1 cellular context compared by ENCODE assay signal in genomic region chr1:225809842-225810578, GRCh38.
TF ChIP-seq lines count a peak whose summit lies in the region.

TSS of gene EPHX1 (plus strand) at chr1:225810124. CDS start at chr1:225828730, 18,606 bp downstream.

TF ChIP-seq in K562, 482 proteins besides CTCF, POLR2A, EP300 and RAD21 (continued from another document and continues in another):
- TF ChIP-seq ZNF407 (IDR thresholded peaks at IDR 0.05; ENCODE audit: low read depth) (no peak), OTX1 (CRISPR knock-in tag; IDR thresholded peaks at IDR 0.05) (no peak), ZNF785 (CRISPR knock-in tag; IDR thresholded peaks at IDR 0.05) (no peak), JUNB (CRISPR knock-in tag; conservative IDR thresholded peaks at IDR 0.05) (no peak), SAP30 (IDR thresholded peaks at IDR 0.05; ENCODE audit: borderline replicate concordance, insufficient read depth, low read depth, low read length, poor library complexity, severe bottlenecking) (peak; percentile 64), CGGBP1 (CRISPR knock-in tag; IDR thresholded peaks at IDR 0.05) (no peak), ZNF655 (CRISPR knock-in tag; IDR thresholded peaks at IDR 0.05) (no peak), L3MBTL2 (IDR thresholded peaks at IDR 0.05) (0 out of 2 replicates have a peak, but pooled peaks have one; percentile 9), TEAD2 (tag; IDR thresholded peaks at IDR 0.05) (no peak), HNRNPK (IDR thresholded peaks at IDR 0.05; ENCODE audit: low read depth, low read length, poor library complexity, severe bottlenecking) (no peak), TCF7L2 (IDR thresholded peaks at IDR 0.05; ENCODE audit: low read depth, low read length) (no peak), HINFP (tag; conservative IDR thresholded peaks at IDR 0.05; ENCODE audit: low read depth) (peak; percentile 28; the same call in 1 of the 2 replicates), PTRF (tag; IDR thresholded peaks at IDR 0.05) (no peak), CSDE1 (IDR thresholded peaks at IDR 0.05) (no peak), ZBTB9 (CRISPR knock-in tag; IDR thresholded peaks at IDR 0.05) (no peak), ZNF586 (CRISPR knock-in tag; conservative IDR thresholded peaks at IDR 0.05) (no peak), FUS (optimal IDR thresholded peaks at IDR 0.05; ENCODE audit: low read depth, low read length) (no peak), KDM5B (IDR thresholded peaks at IDR 0.05; ENCODE audit: insufficient replicate concordance, low read depth, low read length) (peak; percentile 71), POLR2G (IDR thresholded peaks at IDR 0.05; ENCODE audit: low read depth, low read length) (peak; percentile 92), PKNOX1 (IDR thresholded peaks at IDR 0.05) (no peak), ZNF764 (CRISPR knock-in tag; IDR thresholded peaks at IDR 0.05; ENCODE audit: low read depth) (no peak), TBL1XR1 (IDR thresholded peaks at IDR 0.05; ENCODE audit: low read length in 2 of 2) (no peak), ZKSCAN8 (CRISPR knock-in tag; IDR thresholded peaks at IDR 0.05) (no peak), SIX5 (IDR thresholded peaks at IDR 0.05; ENCODE audit: borderline replicate concordance in 1 of 2, insufficient read depth in 1 of 2, low read depth in 1 of 2, low read length in 2 of 2) (no peak), VEZF1 (CRISPR knock-in tag; IDR thresholded peaks at IDR 0.05) (no peak), DEAF1 (CRISPR knock-in tag; IDR thresholded peaks at IDR 0.05) (no peak), SNRNP70 (optimal IDR thresholded peaks at IDR 0.05; ENCODE audit: low read depth, low read length) (no peak), ATF1 (CRISPR knock-in tag; IDR thresholded peaks at IDR 0.05) (no peak), ATF1 (tag; IDR thresholded peaks at IDR 0.05) (0 out of 2 replicates have a peak, but pooled peaks have one; percentile 16), NR2F6 (CRISPR knock-in tag; IDR thresholded peaks at IDR 0.05) (no peak), KLF13 (tag; IDR thresholded peaks at IDR 0.05; ENCODE audit: borderline replicate concordance, low read depth) (no peak; the same call in 1 of the 2 replicates), BRD9 (IDR thresholded peaks at IDR 0.05; ENCODE audit: low read depth, partially characterized antibody) (no peak), ZKSCAN1 (IDR thresholded peaks at IDR 0.05; ENCODE audit: low read depth, low read length) (no peak), STAG1 (CRISPR knock-in tag; IDR thresholded peaks at IDR 0.05; ENCODE audit: borderline replicate concordance) (no peak), SRSF9 (IDR thresholded peaks at IDR 0.05; ENCODE audit: borderline replicate concordance, low read depth, low read length) (no peak), LARP7 (IDR thresholded peaks at IDR 0.05) (no peak), ZBTB8A (IDR thresholded peaks at IDR 0.05; ENCODE audit: partially characterized antibody) (no peak), MNT (conservative IDR thresholded peaks at IDR 0.05) (0 out of 4 replicates have a peak, but pooled peaks of 1 of the 2 experiments have one; percentile 38), ILF3 (IDR thresholded peaks at IDR 0.05; ENCODE audit: borderline replicate concordance) (no peak), HBP1 (CRISPR knock-in tag; IDR thresholded peaks at IDR 0.05) (no peak), MTA2 (IDR thresholded peaks at IDR 0.05; ENCODE audit: low read depth) (no peak), DDX20 (tag; IDR thresholded peaks at IDR 0.05; ENCODE audit: low read depth) (no peak), COPS2 (conservative IDR thresholded peaks at IDR 0.05) (no peak), ZNF766 (CRISPR knock-in tag; conservative IDR thresholded peaks at IDR 0.05) (peak; percentile 24; the same call in 1 of the 2 replicates), NRF1 (conservative IDR thresholded peaks at IDR 0.05 in 1 of 2, IDR thresholded peaks at IDR 0.05 in 1 of 2) (peak; percentile 87 to 90), MAFK (IDR thresholded peaks at IDR 0.05; ENCODE audit: low read length) (no peak)
